Comparison of ENCODE assay signal across 15 cellular contexts in the genomic region with DNA sequence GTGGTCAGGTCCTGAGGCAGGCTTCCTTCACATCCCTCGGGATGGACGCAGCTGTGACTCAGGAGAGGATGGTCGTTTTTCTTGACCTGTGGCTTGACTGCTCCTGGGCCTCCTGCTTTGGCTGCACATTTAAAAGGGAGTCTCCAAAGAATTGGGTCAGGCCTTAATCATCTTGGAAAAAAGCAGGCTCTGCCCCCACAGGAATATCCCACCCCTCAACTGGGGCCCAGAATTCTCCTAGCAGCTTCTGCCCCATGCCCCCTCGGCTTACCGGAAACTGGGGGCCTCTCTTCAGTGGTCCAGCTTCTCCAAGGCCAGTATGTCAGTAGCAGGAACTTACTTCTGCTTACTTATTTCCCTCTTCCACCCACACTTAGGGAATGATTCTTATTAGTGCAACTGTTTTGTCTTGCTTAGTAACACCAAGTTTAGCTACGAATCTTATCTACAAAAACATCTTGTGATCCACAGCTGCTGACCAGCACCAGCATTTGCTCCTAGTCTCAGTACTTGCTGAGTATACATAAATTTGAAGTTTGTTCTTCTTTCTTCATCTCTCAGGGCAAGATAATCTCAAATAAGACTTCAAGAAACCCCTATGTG. TPM values are rescaled to one million over a fixed set of nuclear protein-coding genes. Genes with fewer than 3 reads are reported as not detected.
A peak's percentile ranks its signal among the peaks of the same experiment; 100 is the strongest.
DNase-seq lines count a peak whose midpoint lies in the region; ATAC-seq and TF ChIP-seq lines count a peak whose summit lies in the region.
"Had no signal": no experiment of that assay in that cellular context is flagged by ENCODE, and none has a peak within 500 bp of the region (broad histone marks: within the 10 kb centered on the region; RNA-seq: fewer than 3 reads in every experiment).

No MANE protein-coding gene starts in this region.

- no peak for TF ChIP-seq POLR2A in heart left ventricle (IDR thresholded peaks at IDR 0.05)

- peaks cover 0 to 84% (median 75%) of the 10 kb centered on the region in 9 donors for H3K36me3 ChIP-seq in heart left ventricle

- no peaks in the 10 kb centered on the region for H3K9me3 ChIP-seq in heart left ventricle
- H3K9me3 ChIP-seq: HAP-1 had no signal

- DNase-seq in Ammon's horn (ENCODE audit: low spot score) (peak; percentile 34), GF-D8 (lab: John Stamatoyannopoulos, UW) (peak; percentile 43), heart left ventricle (no peak), pons (ENCODE audit: low spot score) (peak; percentile 57), DMS153 (lab: John Stamatoyannopoulos, UW) (no peak), NCI-H1092 (lab: John Stamatoyannopoulos, UW) (no peak), endothelial cell (ENCODE audit: low spot score) (no peak)
- no peak for DNase-seq in activated CD4-positive, alpha-beta memory T cell treated with anti-CD3 and anti-CD28 coated beads, Interleukin-2, amount 10 ng/mL, durations not matched to agents 7 days and 5 days
- DNase-seq: activated naive CD4-positive, alpha-beta T cell treated with anti-CD3 and anti-CD28 coated beads, Interleukin-2, amount 10 ng/mL, durations not matched to agents 7 days and 5 days; kidney; NCI-H1694 treated with DMSO at 0.1 percent for 48 hours; NCI-H510A treated with DMSO at 0.1 percent for 48 hours had no signal

- CTCF ChIA-PET in activated CD4-positive, alpha-beta memory T cell treated with anti-CD3 and anti-CD28 coated beads, Interleukin-2, amount 10 ng/mL, durations not matched to agents 7 days and 5 days (lab: Charles Lee): no interaction called here

- no peak overlapping the region for H3K4me3 Mint-ChIP-seq in activated CD4-positive, alpha-beta memory T cell treated with anti-CD3 and anti-CD28 coated beads, Interleukin-2, amount 10 ng/mL, durations not matched to agents 7 days and 5 days
- H3K4me3 Mint-ChIP-seq in endothelial cell (ENCODE audit: unreplicated experiment): no peak overlapping the region
- H3K4me3 Mint-ChIP-seq: activated naive CD4-positive, alpha-beta T cell treated with anti-CD3 and anti-CD28 coated beads, Interleukin-2, amount 10 ng/mL, durations not matched to agents 7 days and 5 days had no signal

- H3K27me3 ChIP-seq in heart left ventricle: no peaks in the 10 kb centered on the region
- H3K27me3 ChIP-seq: hepatocyte had no signal

- POLR2A ChIA-PET in activated CD4-positive, alpha-beta memory T cell treated with anti-CD3 and anti-CD28 coated beads, Interleukin-2, amount 10 ng/mL, durations not matched to agents 7 days and 5 days (lab: Charles Lee): interaction anchor here (1.2 kb wide), 1 partner anchor 29 kb away, joined by 3 read pairs; no protein-coding TSS in a partner anchor

- no peak for TF ChIP-seq CTCF in heart left ventricle (IDR thresholded peaks at IDR 0.05)
- TF ChIP-seq CTCF in endothelial cell (IDR thresholded peaks at IDR 0.05; ENCODE audit: unreplicated experiment): no peak

- WGBS in heart left ventricle, 4 donors: 78 to 88% (median 86%) methylated on average over 6 of the region's 6 CpGs

- intact Hi-C loops in heart left ventricle (cut with DNase I): no loop called here

- H3K27ac Mint-ChIP-seq in activated CD4-positive, alpha-beta memory T cell treated with anti-CD3 and anti-CD28 coated beads, Interleukin-2, amount 10 ng/mL, durations not matched to agents 7 days and 5 days: no peak overlapping the region
- H3K27ac Mint-ChIP-seq in endothelial cell (ENCODE audit: unreplicated experiment): no peak overlapping the region

- peaks cover 36% of the 10 kb centered on the region for H3K4me1 Mint-ChIP-seq in activated CD4-positive, alpha-beta memory T cell treated with anti-CD3 and anti-CD28 coated beads, Interleukin-2, amount 10 ng/mL, durations not matched to agents 7 days and 5 days
- H3K4me1 Mint-ChIP-seq in endothelial cell (ENCODE audit: unreplicated experiment): peaks cover 7% of the 10 kb centered on the region

- no peaks in the 10 kb centered on the region for H3K27me3 Mint-ChIP-seq in activated CD4-positive, alpha-beta memory T cell treated with anti-CD3 and anti-CD28 coated beads, Interleukin-2, amount 10 ng/mL, durations not matched to agents 7 days and 5 days
- no peaks in the 10 kb centered on the region for H3K27me3 Mint-ChIP-seq in endothelial cell (ENCODE audit: unreplicated experiment)
- H3K27me3 Mint-ChIP-seq: activated naive CD4-positive, alpha-beta T cell treated with anti-CD3 and anti-CD28 coated beads, Interleukin-2, amount 10 ng/mL, durations not matched to agents 7 days and 5 days; progenitor cell of endocrine pancreas had no signal

- no peak overlapping the region for H3K4me3 ChIP-seq in heart left ventricle
- H3K4me3 ChIP-seq: HAP-1, hepatocyte had no signal

- peaks cover 0 to 41% (median under 1%) of the 10 kb centered on the region in 12 donors for H3K4me1 ChIP-seq in heart left ventricle
- H3K4me1 ChIP-seq: HAP-1 had no signal

- peak overlapping the region in 5 of 12 donors; percentile 17 to 85 (median 39) for H3K27ac ChIP-seq in heart left ventricle
- H3K27ac ChIP-seq: hepatocyte had no signal

- H3K9me3 Mint-ChIP-seq in activated CD4-positive, alpha-beta memory T cell treated with anti-CD3 and anti-CD28 coated beads, Interleukin-2, amount 10 ng/mL, durations not matched to agents 7 days and 5 days: no peaks in the 10 kb centered on the region
- H3K9me3 Mint-ChIP-seq in endothelial cell (ENCODE audit: unreplicated experiment): no peaks in the 10 kb centered on the region
- H3K9me3 Mint-ChIP-seq: activated naive CD4-positive, alpha-beta T cell treated with anti-CD3 and anti-CD28 coated beads, Interleukin-2, amount 10 ng/mL, durations not matched to agents 7 days and 5 days had no signal

- peak; percentile 28 to 70 (median 47) for ATAC-seq in heart left ventricle

- peaks cover 52% of the 10 kb centered on the region for H3K36me3 Mint-ChIP-seq in activated CD4-positive, alpha-beta memory T cell treated with anti-CD3 and anti-CD28 coated beads, Interleukin-2, amount 10 ng/mL, durations not matched to agents 7 days and 5 days (ENCODE audit: low read depth)
- peaks cover 28% of the 10 kb centered on the region for H3K36me3 Mint-ChIP-seq in endothelial cell (ENCODE audit: low read depth, unreplicated experiment)

RNA-seq across cellular contexts. Expression of a gene that starts 35.7 kb away (rescaled TPM):
- 10 to 100 TPM; 13.0 to 45.1 (median 14.4) TPM for total RNA-seq in heart left ventricle
- polyA plus RNA-seq in heart left ventricle: 10 to 100 TPM in 1 of 2 donors, 1 to 10 TPM in 1; 4.4 to 15.0 TPM
- 10 to 100 TPM; 26.9 to 35.1 TPM for total RNA-seq in activated CD4-positive, alpha-beta memory T cell treated with anti-CD3 and anti-CD28 coated beads, Interleukin-2, amount 10 ng/mL, durations not matched to agents 7 days and 5 days
- 30.6 TPM for total RNA-seq in endothelial cell (ENCODE audit: unreplicated experiment)

Comparison
In these comparisons a context has a peak if more than half of its experiments do, and no peak if none do; other contexts are left out.
1. DNase-seq: peak in Ammon's horn (single experiment), GF-D8 (single experiment) and pons (single experiment); none in heart left ventricle (0 of 5), DMS153 (single experiment), activated CD4-positive, alpha-beta memory T cell treated with anti-CD3 and anti-CD28 coated beads, Interleukin-2, amount 10 ng/mL, durations not matched to agents 7 days and 5 days (single experiment), NCI-H1092 (single experiment) and endothelial cell (single experiment).